In genomic region chr18:47777626-47778025, GRCh38 we compare ENCODE assay signal across 1 cellular context.
TF ChIP-seq lines count a peak whose summit lies in the region.

No MANE protein-coding gene starts in this region.

TF ChIP-seq in GM12878, 131 proteins besides CTCF, POLR2A, EP300 and RAD21:
- TF ChIP-seq ZBTB4 (CRISPR knock-in tag; IDR thresholded peaks at IDR 0.05) (no peak), ZBED1 (IDR thresholded peaks at IDR 0.05; ENCODE audit: borderline replicate concordance) (no peak), IRF4 (IDR thresholded peaks at IDR 0.05; ENCODE audit: low read depth, low read length) (no peak), WRNIP1 (IDR thresholded peaks at IDR 0.05; ENCODE audit: borderline replicate concordance, low read depth, low read length) (no peak), STAT1 (conservative IDR thresholded peaks at IDR 0.05) (no peak), ZNF687 (IDR thresholded peaks at IDR 0.05) (no peak)
